14 cellular contexts compared by ENCODE assay signal in the genomic region with DNA sequence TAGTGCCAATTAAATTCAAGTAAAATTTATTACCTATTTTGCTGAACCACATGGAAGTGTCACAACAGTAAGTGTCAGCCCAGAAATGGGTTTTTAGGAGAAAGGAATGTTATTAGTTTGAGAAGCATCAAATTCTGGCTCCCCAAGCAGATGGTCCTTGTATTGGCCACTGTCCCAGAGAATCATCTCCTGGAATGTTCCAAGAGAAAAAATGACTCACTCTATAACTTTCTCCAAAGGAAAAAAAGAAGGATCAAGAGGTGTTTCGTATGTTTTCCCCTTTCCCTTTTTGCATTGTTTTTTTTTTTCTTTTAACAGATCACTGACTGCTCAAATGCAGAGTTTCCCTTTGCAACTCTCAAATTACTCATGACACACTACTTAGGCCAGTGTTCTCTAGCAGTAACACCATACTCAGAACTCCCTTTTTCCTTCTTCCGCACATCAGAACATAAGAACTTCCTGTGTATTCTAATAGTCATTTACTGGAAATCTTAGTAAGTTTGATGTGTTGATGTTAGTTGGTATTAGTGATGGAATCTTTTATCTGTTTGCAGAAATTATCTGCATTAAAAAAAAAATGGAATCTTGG.
DNase-seq lines count a peak whose midpoint lies in the region; ATAC-seq and TF ChIP-seq lines count a peak whose summit lies in the region.
"Had no signal": no experiment of that assay in that cellular context is flagged by ENCODE, and none has a peak within 500 bp of the region (broad histone marks: within the 10 kb centered on the region; RNA-seq: fewer than 3 reads in every experiment).

No MANE protein-coding gene starts in this region.

- no peaks in the 10 kb centered on the region for H3K9me3 ChIP-seq in osteoblast (ENCODE audit: low read depth, low read length)
- H3K9me3 ChIP-seq: gastrocnemius medialis, HAP-1 had no signal

- no peaks in the 10 kb centered on the region for H3K27me3 ChIP-seq in osteoblast (ENCODE audit: insufficient read depth, low read length)
- H3K27me3 ChIP-seq: gastrocnemius medialis had no signal

- H3K36me3 ChIP-seq in osteoblast (ENCODE audit: insufficient read depth, low read length), result no peaks in the 10 kb centered on the region
- H3K36me3 ChIP-seq: gastrocnemius medialis, HAP-1 had no signal

- in situ Hi-C loops in G401 (cut with HindIII; ENCODE audit: low sequenced_read_pairs), result no loop called here

- peak overlapping the region; percentile 3 for H3K27ac ChIP-seq in osteoblast (ENCODE audit: low read depth, low read length)
- H3K27ac ChIP-seq: coronary artery, gastrocnemius medialis, VCaP had no signal

- TF ChIP-seq CTCF in osteoblast (IDR thresholded peaks at IDR 0.05; ENCODE audit: extremely low read depth, low read depth, low read length), result no peak

- no peak overlapping the region for H2AFZ ChIP-seq in osteoblast (ENCODE audit: low read length)

- ATAC-seq in HG02623 (IDR thresholded peaks at IDR 0.05; ENCODE audit: unreplicated experiment), result no peak
- ATAC-seq: activated naive CD4-positive, alpha-beta T cell treated with anti-CD3 and anti-CD28 coated beads, Interleukin-2, amount 50 U/mL, for 72 hours; gastrocnemius medialis had no signal

- H3K4me1 ChIP-seq in osteoblast (ENCODE audit: insufficient read depth, low read length), result peaks cover 4% of the 10 kb centered on the region
- H3K4me1 ChIP-seq: gastrocnemius medialis, HAP-1 had no signal

- no peak overlapping the region for H3K4me3 ChIP-seq in osteoblast (ENCODE audit: insufficient read depth, low read length)
- H3K4me3 ChIP-seq: coronary artery, gastrocnemius medialis, HAP-1 had no signal

- H3K4me2 ChIP-seq in osteoblast (ENCODE audit: insufficient read depth, low read length), result peak overlapping the region; percentile 24

- H4K20me1 ChIP-seq in osteoblast (ENCODE audit: insufficient read depth, low read length), result no peaks in the 10 kb centered on the region

- no peaks in the 10 kb centered on the region for H3K79me2 ChIP-seq in osteoblast (ENCODE audit: insufficient read depth, low read length)

- DNase-seq in G401 (ENCODE audit: low spot score), result peak; percentile 69
- peak; percentile 58 for DNase-seq in RPMI7951 (ENCODE audit: low read depth)
- peak; percentile 67 for DNase-seq in fibroblast of gingiva (ENCODE audit: low read depth)
- DNase-seq in osteoblast (ENCODE audit: insufficient read length, low spot score, missing footprints), result no peak
- no peak for DNase-seq in HK-2 (ENCODE audit: unreplicated experiment)
- DNase-seq in NOMO-1 treated with DMSO at 0.1 percent for 48 hours (lab: John Stamatoyannopoulos, UW; ENCODE audit: unreplicated experiment), result no peak
- no peak for DNase-seq in NCI-H524 (lab: John Stamatoyannopoulos, UW)
- DNase-seq: gastrocnemius medialis; stimulated activated naive CD4-positive, alpha-beta T cell treated with Interleukin-2 at 50 U/mL for 16 hours had no signal

Comparison
In these comparisons a context has a peak if more than half of its experiments do, and no peak if none do; other contexts are left out.
1. DNase-seq: peak in G401 (single experiment), RPMI7951 (single experiment) and fibroblast of gingiva (single experiment); none in osteoblast (single experiment), HK-2 (single experiment), NOMO-1 treated with DMSO at 0.1 percent for 48 hours (single experiment) and NCI-H524 (0 of 2).